ENCODE assay signal across 8 cellular contexts in genomic region chr11:74388678-74389327, GRCh38. TPM values are rescaled to one million over a fixed set of nuclear protein-coding genes. Genes with fewer than 3 reads are reported as not detected.
A peak's percentile ranks its signal among the peaks of the same experiment; 100 is the strongest.
DNase-seq lines count a peak whose midpoint lies in the region; ATAC-seq and TF ChIP-seq lines count a peak whose summit lies in the region.

No MANE protein-coding gene starts in this region.

- no peaks in the 10 kb centered on the region for H3K79me2 ChIP-seq in DOHH2 (ENCODE audit: control insufficient read depth, low read length)

- no peaks in the 10 kb centered on the region for H3K9me3 ChIP-seq in DOHH2 (ENCODE audit: control insufficient read depth, insufficient read depth, low read length)

- POLR2A ChIA-PET in RWPE1 (lab: Yijun Ruan, JAX; ENCODE audit: low non-redundant PET): no interaction called here

- H3K4me1 ChIP-seq in DOHH2 (ENCODE audit: control insufficient read depth, low read length): no peaks in the 10 kb centered on the region

- H3K36me3 ChIP-seq in DOHH2 (ENCODE audit: control insufficient read depth, low read length): no peaks in the 10 kb centered on the region

- no peak overlapping the region for H3K4me2 ChIP-seq in DOHH2 (ENCODE audit: low read length)

- in situ Hi-C loops in KBM-7 (cut with MboI; ENCODE audit: low pct_unique_long_range_greater_than_20kb, low sequenced_read_pairs): no loop called here

- CTCF ChIA-PET in RWPE1 (lab: Yijun Ruan, JAX): interaction anchor here (0.6 to 1.3 kb wide), 12 partner anchors 10 to 278 kb away, joined by 3 to 11 read pairs (median 3); partner anchors contain the start of gene PGM2L1

- no peak for ATAC-seq in GM21423 (IDR thresholded peaks at IDR 0.05; ENCODE audit: unreplicated experiment)

- TF ChIP-seq CTCF in DOHH2 (IDR thresholded peaks at IDR 0.05; ENCODE audit: low read depth, low read length, poor library complexity, severe bottlenecking) (peak; percentile 79), RWPE1 (conservative IDR thresholded peaks at IDR 0.05; ENCODE audit: low read depth) (peak; percentile 87)

- H3K9me2 ChIP-seq in DOHH2 (replicated peaks; ENCODE audit: control insufficient read depth, low read length): no peaks in the 10 kb centered on the region

- peaks cover 7% of the 10 kb centered on the region for H3K27me3 ChIP-seq in DOHH2 (ENCODE audit: control insufficient read depth, low read length)

- DNase-seq in KBM-7: peak; percentile 64
- peak; percentile 36 for DNase-seq in RWPE1 (ENCODE audit: low spot score)
- peak; percentile 59 for DNase-seq in activated gamma-delta T cell treated with anti-CD3 and anti-CD28 coated beads, Interleukin-2, amount 50 U/mL, for 16 hours (ENCODE audit: low read depth)
- peak; percentile 51 for DNase-seq in glomerular endothelial cell (ENCODE audit: extremely low read depth, low read depth, low spot score)
- DNase-seq in pons (ENCODE audit: low spot score): peak; percentile 85
- DNase-seq in epidermal melanocyte (ENCODE audit: insufficient read length, low spot score): no peak

- no peaks in the 10 kb centered on the region for H3F3A ChIP-seq in DOHH2 (ENCODE audit: control insufficient read depth, insufficient read depth)

- no peaks in the 10 kb centered on the region for H4K20me1 ChIP-seq in DOHH2 (ENCODE audit: control insufficient read depth, insufficient read depth, low read depth, low read length)

- H3K27ac ChIP-seq in DOHH2 (ENCODE audit: low read depth, low read length) (no peak overlapping the region), RWPE1 (no peak overlapping the region)

- no peak overlapping the region for H3K4me3 ChIP-seq in DOHH2 (ENCODE audit: low read length)

RNA-seq across cellular contexts. Expression of gene PGM2L1, which starts 9.4 kb away (rescaled TPM):
- total RNA-seq in glomerular endothelial cell: 9.8 and 11.4 TPM in 2 replicates
